6 cellular contexts compared by ENCODE assay signal in genomic region chr14:97153527-97153926, GRCh38.
"Had no signal": no experiment of that assay in that cellular context is flagged by ENCODE, and none has a peak within 500 bp of the region (broad histone marks: within the 10 kb centered on the region; RNA-seq: fewer than 3 reads in every experiment).

No MANE protein-coding gene starts in this region.

- H3K4me3 ChIP-seq: GM23338, K562 had no signal

- DNase-seq: H9, HCEC 1CT, IMR-90, KG1 had no signal

- ATAC-seq: GM23338, K562 had no signal
